ENCODE assay signal across 15 cellular contexts in the genomic region with DNA sequence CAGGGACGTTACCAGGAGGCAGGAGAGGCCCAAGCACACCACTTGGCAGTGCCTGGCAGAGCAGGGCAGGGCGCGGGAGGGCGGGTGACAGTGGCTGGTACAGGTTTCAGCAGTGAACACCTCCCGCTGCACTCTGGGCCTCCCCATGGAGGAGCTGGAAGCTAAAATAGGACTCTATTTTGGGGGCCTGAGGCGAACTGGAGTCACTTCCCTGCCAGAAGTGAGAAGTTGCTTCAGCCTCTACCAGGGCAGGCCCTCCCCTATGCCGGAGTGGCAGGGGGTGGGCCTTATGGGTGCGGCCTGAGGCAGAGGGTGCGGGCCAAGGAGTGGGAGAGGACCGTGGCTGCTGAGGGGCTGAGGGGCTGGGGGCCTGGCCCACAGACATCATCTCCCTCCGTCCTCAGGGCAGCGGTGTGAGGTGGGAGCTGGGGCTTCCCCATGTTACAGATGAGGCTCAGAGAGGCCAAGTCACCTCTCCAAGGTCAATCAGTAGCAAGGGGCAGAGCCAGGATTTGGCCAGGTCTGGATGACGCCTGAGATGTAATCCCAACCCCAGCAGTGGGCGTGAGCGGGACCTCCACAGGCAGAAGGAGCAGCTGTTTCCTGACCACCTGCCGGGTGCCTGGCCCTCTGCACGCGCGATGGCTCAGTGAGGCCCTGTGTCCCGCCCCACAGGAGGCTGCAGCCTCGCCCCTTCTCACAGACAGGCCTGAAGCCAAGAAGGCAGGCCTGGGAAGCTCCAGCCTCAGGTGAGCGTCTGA. TPM values are rescaled to one million over a fixed set of nuclear protein-coding genes. Genes with fewer than 3 reads are reported as not detected.
A peak's percentile ranks its signal among the peaks of the same experiment; 100 is the strongest.
DNase-seq lines count a peak whose midpoint lies in the region; ATAC-seq, FAIRE-seq and TF ChIP-seq lines count a peak whose summit lies in the region.
"Had no signal": no experiment of that assay in that cellular context is flagged by ENCODE, and none has a peak within 500 bp of the region (broad histone marks: within the 10 kb centered on the region; RNA-seq: fewer than 3 reads in every experiment).

No MANE protein-coding gene starts in this region.

- peaks cover 5% of the 10 kb centered on the region for H3K27me3 Mint-ChIP-seq in neural progenitor cell (ENCODE audit: insufficient read depth, low read depth)
- H3K27me3 Mint-ChIP-seq: central memory CD8-positive, alpha-beta T cell had no signal

- TF ChIP-seq CTCF in neural progenitor cell (IDR thresholded peaks at IDR 0.05), result no peak
- no peak for TF ChIP-seq CTCF in thyroid gland (IDR thresholded peaks at IDR 0.05)

- no peaks in the 10 kb centered on the region for H3K27me3 ChIP-seq in neural progenitor cell
- no peaks in the 10 kb centered on the region for H3K27me3 ChIP-seq in thyroid gland
- no peaks in the 10 kb centered on the region for H3K27me3 ChIP-seq in small intestine (ENCODE audit: control insufficient read depth in 2 of 2, insufficient read depth in 2 of 2, low read length in 2 of 2)
- H3K27me3 ChIP-seq: pancreas had no signal

- no peak overlapping the region for H3K4me3 Mint-ChIP-seq in neural progenitor cell
- H3K4me3 Mint-ChIP-seq: central memory CD8-positive, alpha-beta T cell had no signal

- no peaks in the 10 kb centered on the region for H3F3A ChIP-seq in neural progenitor cell (ENCODE audit: low read depth)

- H3K4me2 ChIP-seq in neural progenitor cell, result no peak overlapping the region

- 86 to 91% methylated on average over 18 of the region's 22 CpGs for WGBS in thyroid gland, 2 donors
- WGBS in small intestine, 3 donors, result 69 to 74% (median 72%) methylated on average over 22 of the region's 22 CpGs

- no peaks in the 10 kb centered on the region for H3K36me3 ChIP-seq in neural progenitor cell
- no peaks in the 10 kb centered on the region for H3K36me3 ChIP-seq in thyroid gland
- no peaks in the 10 kb centered on the region for H3K36me3 ChIP-seq in small intestine (ENCODE audit: control insufficient read depth in 2 of 2, insufficient read depth in 2 of 2, low read length in 2 of 2)
- H3K36me3 ChIP-seq: pancreas, tibial artery had no signal

- no peaks in the 10 kb centered on the region for H3K79me2 ChIP-seq in neural progenitor cell (ENCODE audit: low read depth)

- FAIRE-seq in small intestine (lab: Jason Lieb, UNC), result no peak
- FAIRE-seq: pancreas had no signal

- no peak overlapping the region for H2AFZ ChIP-seq in neural progenitor cell (replicated peaks)

- TF ChIP-seq POLR2A in thyroid gland (IDR thresholded peaks at IDR 0.05), result no peak

- no peaks in the 10 kb centered on the region for H3K4me1 ChIP-seq in neural progenitor cell
- H3K4me1 ChIP-seq in thyroid gland, result peaks cover 15 to 27% of the 10 kb centered on the region in 2 donors
- no peaks in the 10 kb centered on the region for H3K4me1 ChIP-seq in small intestine (ENCODE audit: control insufficient read depth in 2 of 2, insufficient read depth in 1 of 2, low read depth in 1 of 2, low read length in 1 of 2)

- H3K36me3 Mint-ChIP-seq in neural progenitor cell, result no peaks in the 10 kb centered on the region

- H3K27ac ChIP-seq in neural progenitor cell (no peak overlapping the region), thyroid gland (no peak overlapping the region), small intestine (ENCODE audit: low read depth in 1 of 2, low read length in 1 of 2) (no peak overlapping the region)
- H3K27ac ChIP-seq: pancreas, tibial artery had no signal

- ATAC-seq in esophagus mucosa, result peak; percentile 14
- ATAC-seq: pancreas had no signal

- peaks cover 15% of the 10 kb centered on the region for H3K4me1 Mint-ChIP-seq in neural progenitor cell
- H3K4me1 Mint-ChIP-seq: central memory CD8-positive, alpha-beta T cell had no signal

- no peaks in the 10 kb centered on the region for H4K20me1 ChIP-seq in neural progenitor cell (ENCODE audit: low read depth)

- H3K9me3 ChIP-seq in neural progenitor cell (ENCODE audit: low read depth), result no peaks in the 10 kb centered on the region
- H3K9me3 ChIP-seq in thyroid gland, result no peaks in the 10 kb centered on the region
- H3K9me3 ChIP-seq in small intestine (ENCODE audit: control insufficient read depth, low read depth), result no peaks in the 10 kb centered on the region
- H3K9me3 ChIP-seq: pancreas, tibial artery had no signal

- H3K9me3 Mint-ChIP-seq in neural progenitor cell, result peaks cover 4% of the 10 kb centered on the region
- H3K9me3 Mint-ChIP-seq: central memory CD8-positive, alpha-beta T cell had no signal

- H3K9ac ChIP-seq in neural progenitor cell, result no peak overlapping the region

- DNase-seq in NCI-H1092 treated with DMSO at 0.1 percent for 48 hours (lab: John Stamatoyannopoulos, UW), result peak; percentile 30
- no peak for DNase-seq in NCI-H1092 (lab: John Stamatoyannopoulos, UW)
- peak; percentile 53 for DNase-seq in MV-4-11 (lab: John Stamatoyannopoulos, UW)
- DNase-seq in neural progenitor cell (ENCODE audit: low spot score), result peak; percentile 34
- no peak for DNase-seq in Ammon's horn (ENCODE audit: low spot score)
- DNase-seq in thyroid gland, result no peak
- DNase-seq in small intestine, result no peak
- DNase-seq: DMS79 treated with DMSO at 0.1 percent for 48 hours had no signal

- no peak overlapping the region for H3K4me3 ChIP-seq in neural progenitor cell
- H3K4me3 ChIP-seq in thyroid gland (replicated peaks in 1 of 3), result no peak overlapping the region
- no peak overlapping the region for H3K4me3 ChIP-seq in small intestine (ENCODE audit: low read depth in 1 of 2, low read length in 2 of 2)
- H3K4me3 ChIP-seq: pancreas, tibial artery had no signal

- no peak overlapping the region for H3K27ac Mint-ChIP-seq in neural progenitor cell

- intact Hi-C loops in thyroid gland (cut with DNase I), result loop anchor here (10.0 kb wide), 1 partner anchor 149 kb away; no protein-coding TSS in a partner anchor

RNA-seq across cellular contexts. Expression of gene KCNJ4, which starts 39.3 kb away (rescaled TPM):
- not detected for total RNA-seq in esophagus mucosa
- total RNA-seq in neural progenitor cell (ENCODE audit: low replicate concordance), result 0.82 and 4.6 TPM in 2 replicates
- total RNA-seq in thyroid gland, result not detected
- under 1 TPM in 1 of 3 donors, not detected in 2; 0.06 TPM for polyA plus RNA-seq in small intestine
- total RNA-seq: A172, LHCN-M2, pancreas had no signal
- polyA plus RNA-seq: liver, pancreas had no signal

RNA-seq across cellular contexts. Expression of gene KDELR3, which starts 52.2 kb away (rescaled TPM):
- total RNA-seq in esophagus mucosa (3.2 TPM), neural progenitor cell (ENCODE audit: low replicate concordance) (3.4 and 4.6 TPM in 2 replicates), thyroid gland (10 to 100 TPM in 2 of 4 donors, 1 to 10 TPM in 2; 7.5 to 14.4 (median 11.8) TPM)
- 10 to 100 TPM in 1 of 3 donors, 1 to 10 TPM in 2; 6.5 to 12.3 (median 9.2) TPM for polyA plus RNA-seq in small intestine

Comparison
In these comparisons a context has a peak if more than half of its experiments do, and no peak if none do; other contexts are left out.
1. DNase-seq: peak in NCI-H1092 treated with DMSO at 0.1 percent for 48 hours (single experiment), MV-4-11 (single experiment) and neural progenitor cell (single experiment); none in NCI-H1092 (single experiment), Ammon's horn (single experiment), thyroid gland (0 of 2) and small intestine (single experiment).